In genomic region chr2:179266271-179266670, GRCh38 we compare ENCODE assay signal across 21 cellular contexts. TPM values are rescaled to one million over a fixed set of nuclear protein-coding genes. Genes with fewer than 3 reads are reported as not detected.
DNase-seq lines count a peak whose midpoint lies in the region; ATAC-seq, FAIRE-seq and TF ChIP-seq lines count a peak whose summit lies in the region.
"Had no signal": no experiment of that assay in that cellular context is flagged by ENCODE, and none has a peak within 500 bp of the region (broad histone marks: within the 10 kb centered on the region; RNA-seq: fewer than 3 reads in every experiment).

No MANE protein-coding gene starts in this region.

- H3K4me3 ChIP-seq in CD4-positive, CD25-positive, alpha-beta regulatory T cell (ENCODE audit: low read depth, low read length) = no peak overlapping the region
- H3K4me3 ChIP-seq in endocrine pancreas (ENCODE audit: control insufficient read depth, insufficient read depth, low read length) (peak overlapping the region; percentile 16), kidney (ENCODE audit: low read length in 2 of 2) (no peak overlapping the region)
- H3K4me3 ChIP-seq: body of pancreas, colonic mucosa, right lobe of liver, tibial nerve had no signal

- H3K4me3 Mint-ChIP-seq in CD4-positive, CD25-positive, alpha-beta regulatory T cell = peak overlapping the region; percentile 79 to 91 (median 83)
- H3K4me3 Mint-ChIP-seq in HFFc6 (no peak overlapping the region; the same call in 1 of the 2 replicates), nephron (peak overlapping the region; percentile 73 to 84 (median 81))
- H3K4me3 Mint-ChIP-seq: stimulated activated effector memory CD8-positive, alpha-beta T cell treated with anti-CD3 and anti-CD28 coated beads, Interleukin-12 subunit alpha, Interleukin-12 subunit beta, amount 100 ng/mL, for 72 hours had no signal

- ATAC-seq in CD4-positive, CD25-positive, alpha-beta regulatory T cell (ENCODE audit: low read depth in 2 of 2) = no peak
- ATAC-seq in GM18520 (IDR thresholded peaks at IDR 0.05; ENCODE audit: unreplicated experiment) = no peak
- ATAC-seq: body of pancreas; foreskin keratinocyte; right lobe of liver; stimulated activated effector memory CD8-positive, alpha-beta T cell treated with anti-CD3 and anti-CD28 coated beads, Interleukin-12 subunit alpha, Interleukin-12 subunit beta, amount 100 ng/mL, for 72 hours had no signal

- H3K27ac Mint-ChIP-seq in CD4-positive, CD25-positive, alpha-beta regulatory T cell = no peak overlapping the region
- H3K27ac Mint-ChIP-seq in HFFc6 (peak overlapping the region; percentile 94), nephron (peak overlapping the region; percentile 29 to 68 (median 34))
- H3K27ac Mint-ChIP-seq: stimulated activated effector memory CD8-positive, alpha-beta T cell treated with anti-CD3 and anti-CD28 coated beads, Interleukin-12 subunit alpha, Interleukin-12 subunit beta, amount 100 ng/mL, for 72 hours had no signal

- peaks cover 0 to 1% (median 0%) of the 10 kb centered on the region in 7 donors for H3K9me3 Mint-ChIP-seq in CD4-positive, CD25-positive, alpha-beta regulatory T cell
- H3K9me3 Mint-ChIP-seq in HFFc6 (no peaks in the 10 kb centered on the region), nephron (no peaks in the 10 kb centered on the region)
- H3K9me3 Mint-ChIP-seq: stimulated activated effector memory CD8-positive, alpha-beta T cell treated with anti-CD3 and anti-CD28 coated beads, Interleukin-12 subunit alpha, Interleukin-12 subunit beta, amount 100 ng/mL, for 72 hours had no signal

- H3K27me3 Mint-ChIP-seq in CD4-positive, CD25-positive, alpha-beta regulatory T cell = peaks cover 46% of the 10 kb centered on the region
- peaks cover 2% of the 10 kb centered on the region for H3K27me3 Mint-ChIP-seq in HFFc6 (ENCODE audit: insufficient read depth)
- H3K27me3 Mint-ChIP-seq in nephron (ENCODE audit: low read depth) = peaks cover 17% of the 10 kb centered on the region

- peaks cover 15% of the 10 kb centered on the region for H3K4me1 ChIP-seq in CD4-positive, CD25-positive, alpha-beta regulatory T cell (ENCODE audit: control insufficient read depth, insufficient read depth, low read length, poor library complexity, severe bottlenecking)
- peaks cover 29% of the 10 kb centered on the region for H3K4me1 ChIP-seq in endocrine pancreas (ENCODE audit: control insufficient read depth, insufficient read depth, low read length)
- peaks cover 0 to 4% of the 10 kb centered on the region in 2 donors for H3K4me1 ChIP-seq in kidney (ENCODE audit: control insufficient read depth in 1 of 2, insufficient read depth in 1 of 2, low read depth in 1 of 2, low read length in 2 of 2)
- H3K4me1 ChIP-seq: colonic mucosa had no signal

- no peaks in the 10 kb centered on the region for H3K36me3 ChIP-seq in CD4-positive, CD25-positive, alpha-beta regulatory T cell (ENCODE audit: control insufficient read depth, insufficient read depth, low read length)
- H3K36me3 ChIP-seq in endocrine pancreas (ENCODE audit: control insufficient read depth, insufficient read depth, low read length) (no peaks in the 10 kb centered on the region), kidney (ENCODE audit: control insufficient read depth in 1 of 2, insufficient read depth in 2 of 2, low read length in 2 of 2) (no peaks in the 10 kb centered on the region)
- H3K36me3 ChIP-seq: colonic mucosa, right lobe of liver, tibial nerve had no signal

- H3K9me3 ChIP-seq in CD4-positive, CD25-positive, alpha-beta regulatory T cell (ENCODE audit: control insufficient read depth in 2 of 2, low read length in 2 of 2) = no peaks in the 10 kb centered on the region
- H3K9me3 ChIP-seq in endocrine pancreas (ENCODE audit: control insufficient read depth, low read length) = no peaks in the 10 kb centered on the region
- no peaks in the 10 kb centered on the region for H3K9me3 ChIP-seq in kidney (ENCODE audit: control insufficient read depth in 1 of 2, low read length in 2 of 2)
- H3K9me3 ChIP-seq: body of pancreas, colonic mucosa, right lobe of liver, tibial nerve had no signal

- H3K9ac ChIP-seq in endocrine pancreas (ENCODE audit: control insufficient read depth, insufficient read depth, low read length) = no peak overlapping the region
- H3K9ac ChIP-seq in kidney (ENCODE audit: low read length in 2 of 2) = no peak overlapping the region

- no peak for DNase-seq in CD4-positive, CD25-positive, alpha-beta regulatory T cell
- DNase-seq in HFFc6 (no peak), NCI-H748 (lab: John Stamatoyannopoulos, UW; ENCODE audit: unreplicated experiment) (no peak), kidney (no peak), SK-N-DZ (ENCODE audit: low spot score) (no peak)
- DNase-seq: activated CD4-positive, alpha-beta T cell treated with anti-CD3 and anti-CD28 coated beads for 48 hours; activated naive CD4-positive, alpha-beta T cell treated with anti-CD3 and anti-CD28 coated beads, Interleukin-2, amount 50 U/mL, for 16 hours; body of pancreas; colonic mucosa; foreskin keratinocyte; NCI-H1694 treated with DMSO at 0.1 percent for 48 hours; NCI-H2227 treated with DMSO at 0.1 percent for 48 hours; nucleus accumbens; right lobe of liver had no signal

- peaks cover 20% of the 10 kb centered on the region for H3K27me3 ChIP-seq in CD4-positive, CD25-positive, alpha-beta regulatory T cell (ENCODE audit: control insufficient read depth, insufficient read depth, low read length)
- H3K27me3 ChIP-seq in endocrine pancreas (ENCODE audit: control insufficient read depth, insufficient read depth, low read length) = no peaks in the 10 kb centered on the region
- H3K27me3 ChIP-seq: body of pancreas, colonic mucosa, foreskin keratinocyte, right lobe of liver, tibial nerve had no signal

- FAIRE-seq in kidney (lab: Jason Lieb, UNC) = no peak
- FAIRE-seq: TTC549 had no signal

- H3K36me3 Mint-ChIP-seq in CD4-positive, CD25-positive, alpha-beta regulatory T cell = no peaks in the 10 kb centered on the region
- H3K36me3 Mint-ChIP-seq in HFFc6 (ENCODE audit: low read depth) = no peaks in the 10 kb centered on the region
- H3K36me3 Mint-ChIP-seq in nephron (ENCODE audit: low read depth) = no peaks in the 10 kb centered on the region
- H3K36me3 Mint-ChIP-seq: stimulated activated effector memory CD8-positive, alpha-beta T cell treated with anti-CD3 and anti-CD28 coated beads, Interleukin-12 subunit alpha, Interleukin-12 subunit beta, amount 100 ng/mL, for 72 hours had no signal

- intact Hi-C loops in kidney (cut with DNase I) = no loop called here

- H3K4me1 Mint-ChIP-seq in CD4-positive, CD25-positive, alpha-beta regulatory T cell = peaks cover 11 to 23% (median 20%) of the 10 kb centered on the region in 4 donors
- H3K4me1 Mint-ChIP-seq in HFFc6 (ENCODE audit: low read depth) = peaks cover 59% of the 10 kb centered on the region
- peaks cover 22% of the 10 kb centered on the region for H3K4me1 Mint-ChIP-seq in nephron
- H3K4me1 Mint-ChIP-seq: stimulated activated effector memory CD8-positive, alpha-beta T cell treated with anti-CD3 and anti-CD28 coated beads, Interleukin-12 subunit alpha, Interleukin-12 subunit beta, amount 100 ng/mL, for 72 hours had no signal

- TF ChIP-seq CTCF in HFFc6 (IDR thresholded peaks at IDR 0.05) = no peak
- no peak for TF ChIP-seq CTCF in nephron (IDR thresholded peaks at IDR 0.05; ENCODE audit: unreplicated experiment in 3 of 3)
- TF ChIP-seq CTCF in kidney (IDR thresholded peaks at IDR 0.05; ENCODE audit: borderline replicate concordance, extremely low read depth, insufficient read depth) = no peak

- no peak overlapping the region for H3K27ac ChIP-seq in CD4-positive, CD25-positive, alpha-beta regulatory T cell (ENCODE audit: insufficient read depth, low read length, poor library complexity, severe bottlenecking)
- H3K27ac ChIP-seq in kidney (ENCODE audit: low read depth in 2 of 2, low read length in 2 of 2) = no peak overlapping the region
- H3K27ac ChIP-seq: body of pancreas, colonic mucosa, HL-60, right lobe of liver had no signal

RNA-seq across cellular contexts. Expression of gene SESTD1, which starts 1.6 kb away (rescaled TPM):
- 7.3 TPM for total RNA-seq in CD4-positive, CD25-positive, alpha-beta regulatory T cell
- polyA plus RNA-seq in CD4-positive, CD25-positive, alpha-beta regulatory T cell = 1 to 10 TPM in 3 of 4 donors, under 1 TPM in 1; 0.63 to 7.2 (median 2.1) TPM
- 10 to 100 TPM; 19.7 to 26.6 (median 24.3) TPM for total RNA-seq in HFFc6 (2021; fragmentation: NEBNext Ultra II Directional; extraction: Animal tissue kit (Norgen Biotek cat#: 25700))
- 93.5 TPM for total RNA-seq in kidney
- 9.8 TPM for polyA plus RNA-seq in kidney (ENCODE audit: insufficient read depth, low read depth, low replicate concordance)
- 17.0 and 19.1 TPM in 2 replicates for polyA plus RNA-seq in SK-N-DZ (2014; cell fraction: cytosol; rRNA removed)
- 16.4 and 18.5 TPM in 2 replicates for polyA plus RNA-seq in SK-N-DZ (2014; cell fraction: nucleus; rRNA removed)

Comparison
In these comparisons a context has a peak if more than half of its experiments do, and no peak if none do; other contexts are left out.
1. H3K27ac Mint-ChIP-seq: peak in HFFc6 (single experiment) and nephron (3 of 3); none in CD4-positive, CD25-positive, alpha-beta regulatory T cell (0 of 3).